In the genomic region with DNA sequence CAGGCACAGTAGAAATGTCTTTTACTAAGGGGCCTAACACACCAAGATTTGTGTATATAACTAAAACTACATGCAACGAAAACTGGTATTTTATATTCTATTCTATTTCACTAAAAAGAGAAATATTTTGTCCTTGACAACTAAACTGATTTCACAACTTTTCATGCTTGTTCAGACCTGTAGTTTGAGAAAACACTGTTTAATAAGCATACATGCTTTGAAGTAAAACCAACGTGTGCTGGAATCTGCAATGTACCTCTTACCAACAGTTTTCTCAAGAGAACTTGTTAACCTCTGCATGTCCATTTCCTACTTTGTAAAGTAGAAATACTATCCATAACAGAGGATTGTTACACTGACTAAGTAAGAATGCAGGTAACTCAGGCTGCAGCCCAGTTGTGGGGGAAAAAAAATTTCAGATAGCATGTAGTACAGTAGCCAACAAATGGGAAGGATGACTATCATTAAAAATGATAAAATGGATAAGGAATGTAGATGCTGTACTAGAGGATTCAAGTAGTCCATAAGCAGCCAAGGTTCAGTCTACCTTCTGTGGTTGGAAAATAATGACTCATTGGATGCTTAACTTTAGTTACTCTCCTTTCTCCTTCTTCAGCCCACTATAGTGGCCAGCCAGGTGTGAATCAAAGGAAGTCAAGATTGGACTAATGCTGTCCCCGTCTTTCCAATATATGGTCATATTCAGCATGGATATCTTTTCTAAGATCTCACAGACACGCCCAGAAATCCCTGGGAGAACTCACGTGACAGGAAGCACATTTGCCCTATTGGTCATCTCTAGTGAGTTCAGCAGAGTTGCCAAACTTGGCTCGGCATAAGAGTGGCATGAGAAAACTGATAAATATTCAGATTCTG, we compare ENCODE assay signal across 1 cellular context.
TF ChIP-seq lines count a peak whose summit lies in the region.

No MANE protein-coding gene starts in this region.

TF ChIP-seq in HepG2, 621 proteins besides CTCF, POLR2A, EP300 and RAD21:
- TF ChIP-seq BHLHE40 (IDR thresholded peaks at IDR 0.05; ENCODE audit: low read length) = peak; percentile 22; the same call in 1 of the 2 replicates
- no peak for TF ChIP-seq HDAC6 (IDR thresholded peaks at IDR 0.05; ENCODE audit: low read depth, low read length)
- TF ChIP-seq E2F5 (CRISPR knock-in tag; conservative IDR thresholded peaks at IDR 0.05) = no peak
- TF ChIP-seq NR1H2 (CRISPR knock-in tag; IDR thresholded peaks at IDR 0.05; ENCODE audit: borderline replicate concordance, low read depth) = no peak
- TF ChIP-seq PPARG (CRISPR knock-in tag; conservative IDR thresholded peaks at IDR 0.05) = no peak
- TF ChIP-seq ZNF709 (CRISPR knock-in tag; IDR thresholded peaks at IDR 0.05) = no peak
- TF ChIP-seq ZNF652 (CRISPR knock-in tag; IDR thresholded peaks at IDR 0.05; ENCODE audit: borderline replicate concordance, low read depth) = peak; percentile 60
- no peak for TF ChIP-seq IKZF4 (CRISPR knock-in tag; IDR thresholded peaks at IDR 0.05; ENCODE audit: borderline replicate concordance, low read depth, not compliant biosample characterization)
- TF ChIP-seq CEBPB (IDR thresholded peaks at IDR 0.05; ENCODE audit: borderline replicate concordance, low read depth, low read length) = peak; percentile 7; the same call in 1 of the 2 replicates
- TF ChIP-seq SMARCE1 (IDR thresholded peaks at IDR 0.05; ENCODE audit: borderline replicate concordance) = no peak
- no peak for TF ChIP-seq CAMTA2 (CRISPR knock-in tag; IDR thresholded peaks at IDR 0.05; ENCODE audit: borderline replicate concordance)
- TF ChIP-seq RBAK (CRISPR knock-in tag; IDR thresholded peaks at IDR 0.05) = no peak
